In the genomic region with DNA sequence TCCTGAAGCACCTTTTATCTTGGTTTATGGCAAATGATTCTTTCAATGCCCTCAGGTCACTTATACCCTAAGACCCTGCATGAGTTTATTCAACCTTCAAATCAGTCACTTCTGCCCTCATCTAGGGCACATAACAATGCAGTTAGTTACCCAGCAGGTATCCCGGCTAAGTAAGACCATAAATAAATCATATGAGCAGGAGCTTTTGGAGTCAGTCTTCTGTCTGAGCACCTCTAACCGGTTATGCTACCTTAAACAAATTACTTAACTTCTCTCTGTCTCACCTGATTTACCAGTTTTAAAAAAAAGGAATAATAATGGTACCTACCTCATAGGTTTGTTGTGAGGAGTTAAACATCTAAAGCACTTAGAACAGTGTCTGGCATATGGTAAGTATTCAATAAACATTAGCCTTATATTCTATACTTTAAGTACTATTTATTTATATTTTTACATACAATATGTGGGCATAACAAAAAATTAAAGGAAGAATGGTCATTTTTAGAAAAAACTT, we compare ENCODE assay signal across 1 cellular context. TPM values are rescaled to one million over a fixed set of nuclear protein-coding genes. Genes with fewer than 3 reads are reported as not detected.
"Had no signal": no experiment of that assay in that cellular context is flagged by ENCODE, and none has a peak within 500 bp of the region (broad histone marks: within the 10 kb centered on the region; RNA-seq: fewer than 3 reads in every experiment).

No MANE protein-coding gene starts in this region.

RNA-seq across cellular contexts. Expression of a gene that starts 16.9 kb away (rescaled TPM):
- total RNA-seq: Right ventricle myocardium superior had no signal
